Comparison of ENCODE assay signal across 8 cellular contexts in the genomic region with DNA sequence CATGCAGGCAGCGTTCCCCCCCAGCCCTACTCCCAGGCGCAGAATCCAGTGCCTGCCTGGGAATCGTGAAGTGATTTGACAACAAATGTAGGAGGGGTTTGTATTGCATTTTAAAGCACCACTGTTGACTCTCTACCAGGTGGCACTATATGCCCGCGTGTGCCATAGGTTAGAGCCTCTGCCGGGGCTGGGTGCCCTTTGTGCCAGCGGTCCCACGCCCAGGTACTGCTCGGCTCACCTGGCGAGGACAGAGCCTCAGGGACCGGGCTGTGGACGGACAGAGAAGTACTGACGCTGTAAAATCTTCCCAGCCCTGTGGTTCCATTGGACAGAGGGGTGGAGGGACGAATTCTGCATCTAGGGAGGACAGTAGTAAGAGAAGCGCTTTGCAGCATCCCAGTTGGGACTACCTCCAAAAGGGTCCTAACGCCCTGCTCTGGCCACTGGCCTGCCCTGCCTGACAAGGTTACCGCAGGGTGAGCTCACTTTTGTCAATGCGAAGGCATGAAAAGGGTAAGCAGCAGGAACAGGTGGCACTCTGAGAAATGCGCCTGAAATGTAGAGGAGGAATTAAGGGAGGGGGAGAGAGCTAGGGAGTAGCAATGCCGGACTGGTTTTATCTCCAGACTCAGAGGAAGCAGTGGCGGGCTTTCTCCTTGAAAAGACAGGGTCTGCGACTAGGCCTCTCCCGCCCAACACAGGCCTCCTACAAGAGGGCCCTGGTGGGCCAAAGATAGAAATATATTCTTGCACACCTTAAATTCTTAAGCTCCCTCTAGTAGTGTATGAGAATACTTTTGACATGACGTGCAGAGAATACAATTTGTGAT. TPM values are rescaled to one million over a fixed set of nuclear protein-coding genes. Genes with fewer than 3 reads are reported as not detected.
DNase-seq lines count a peak whose midpoint lies in the region; ATAC-seq and TF ChIP-seq lines count a peak whose summit lies in the region.

No MANE protein-coding gene starts in this region.

- ATAC-seq in Panc1, result peak; percentile 86
- ATAC-seq in omental fat pad (ENCODE audit: low FRiP score), result peak; percentile 37
- no peak for ATAC-seq in HG03520 (IDR thresholded peaks at IDR 0.05; ENCODE audit: unreplicated experiment)

- TF ChIP-seq CTCF in AG04450 (IDR thresholded peaks at IDR 0.05; ENCODE audit: low read depth, low read length) (no peak), HFF-Myc (IDR thresholded peaks at IDR 0.05; ENCODE audit: low read depth, low read length, missing control alignments) (no peak), Panc1 (IDR thresholded peaks at IDR 0.05) (peak; percentile 32), esophagus muscularis mucosa (IDR thresholded peaks at IDR 0.05) (no peak), omental fat pad (IDR thresholded peaks at IDR 0.05) (no peak)

- peak overlapping the region; percentile 47 for H3K27ac ChIP-seq in AG04450 (ENCODE audit: low read depth, low read length)
- no peak overlapping the region for H3K27ac ChIP-seq in Panc1 (ENCODE audit: low read length)
- peak overlapping the region; percentile 92 to 97 (median 96) for H3K27ac ChIP-seq in esophagus muscularis mucosa (replicated peaks in 1 of 4)

- in situ Hi-C loops in Panc1 (cut with HindIII; ENCODE audit: low pct_unique_long_range_greater_than_20kb, low sequenced_read_pairs), result no loop called here

- DNase-seq in AG04450 (ENCODE audit: low read depth, low spot score), result no peak
- no peak for DNase-seq in HFF-Myc (ENCODE audit: extremely low read depth, low read depth)
- peak; percentile 57 for DNase-seq in Panc1 (ENCODE audit: low read depth, low spot score)
- DNase-seq in esophagus muscularis mucosa (ENCODE audit: extremely low spot score), result no peak
- DNase-seq in omental fat pad (ENCODE audit: low spot score), result no peak
- DNase-seq in stimulated activated naive CD4-positive, alpha-beta T cell (lab: John Stamatoyannopoulos, UW), result no peak
- DNase-seq in CD1c-positive myeloid dendritic cell (ENCODE audit: extremely low spot score), result no peak

- POLR2A ChIA-PET in AG04450 (lab: Yijun Ruan, JAX) (no interaction called here), Panc1 (lab: Charles Lee) (no interaction called here)

- H3K9me3 ChIP-seq in AG04450 (ENCODE audit: control insufficient read depth, insufficient read depth, low read length) (no peaks in the 10 kb centered on the region), Panc1 (ENCODE audit: control insufficient read depth, insufficient read depth, low read depth, low read length) (no peaks in the 10 kb centered on the region), esophagus muscularis mucosa (no peaks in the 10 kb centered on the region)

- 62% methylated on average over 14 of the region's 24 CpGs for WGBS in esophagus muscularis mucosa

- no peaks in the 10 kb centered on the region for H3K4me1 ChIP-seq in Panc1 (ENCODE audit: control insufficient read depth, insufficient read depth, low read length)
- peaks cover 0 to 33% (median 22%) of the 10 kb centered on the region in 4 donors for H3K4me1 ChIP-seq in esophagus muscularis mucosa

- no peak for TF ChIP-seq POLR2A in esophagus muscularis mucosa (IDR thresholded peaks at IDR 0.05; ENCODE audit: low read depth)

- intact Hi-C loops in Panc1 (cut with micrococcal nuclease; ENCODE audit: unreplicated experiment) (loop anchor here (10.0 kb wide), 1 partner anchor 130 kb away; no protein-coding TSS in a partner anchor), esophagus muscularis mucosa (cut with DNase I) (loop anchor here (2.0 kb wide), 1 partner anchor 210 kb away; no protein-coding TSS in a partner anchor)

- CTCF ChIA-PET in AG04450 (lab: Charles Lee) (interaction anchor here (1.9 kb wide), 1 partner anchor 210 kb away, joined by 7 read pairs; no protein-coding TSS in a partner anchor), Panc1 (lab: Charles Lee) (no interaction called here)

- H3K36me3 ChIP-seq in Panc1 (ENCODE audit: control insufficient read depth, insufficient read depth, low read length), result no peaks in the 10 kb centered on the region
- H3K36me3 ChIP-seq in esophagus muscularis mucosa, result no peaks in the 10 kb centered on the region

- BruUV-seq in Panc1 (replicated peaks; lab: Mats Ljungman, UMichigan), result no TSS peak

- H3K27me3 ChIP-seq in AG04450 (ENCODE audit: control insufficient read depth, insufficient read depth, low read length) (no peaks in the 10 kb centered on the region), Panc1 (ENCODE audit: control insufficient read depth, insufficient read depth, low read length) (peaks cover 28% of the 10 kb centered on the region), esophagus muscularis mucosa (no peaks in the 10 kb centered on the region)

- peak overlapping the region; percentile 80 for H3K4me3 ChIP-seq in AG04450 (ENCODE audit: low read depth, low read length)
- H3K4me3 ChIP-seq in HFF-Myc (replicated peaks; ENCODE audit: low read depth, low read length), result peak overlapping the region; percentile 77
- peak overlapping the region; percentile 49 to 79 for H3K4me3 ChIP-seq in Panc1 (ENCODE audit: low read depth in 2 of 2, low read length in 2 of 2)
- peak overlapping the region; percentile 78 to 92 (median 86) for H3K4me3 ChIP-seq in esophagus muscularis mucosa

- TF ChIP-seq EP300 in esophagus muscularis mucosa (IDR thresholded peaks at IDR 0.05), result no peak

RNA-seq across cellular contexts. Expression of a gene that starts 0.9 kb away (rescaled TPM):
- polyA plus RNA-seq in AG04450 (2011; rRNA removed), result 14.5 and 19.5 TPM in 2 replicates
- polyA minus RNA-seq in AG04450 (2011; rRNA and poly(A)+ RNA removed), result 36.5 and 62.0 TPM in 2 replicates
- total RNA-seq in Panc1 (2021; ENCODE audit: unreplicated experiment) (9.8 TPM), esophagus muscularis mucosa (10 to 100 TPM; 30.6 to 60.0 (median 45.7) TPM), omental fat pad (10 to 100 TPM; 20.5 to 39.8 (median 29.3) TPM)
- polyA plus RNA-seq in Panc1 (2012; ENCODE audit: insufficient read length), result 3.1 TPM
